1 cellular context compared by ENCODE assay signal in genomic region chr20:508364-508787, GRCh38.
TF ChIP-seq lines count a peak whose summit lies in the region.
"Not testable (repeated sequence)": the region's sequence is repeated elsewhere in the genome, so short reads cannot be mapped to it uniquely, and the experiment has no call there.

No MANE protein-coding gene starts in this region.

TF ChIP-seq in HepG2, 621 proteins besides CTCF, POLR2A, EP300 and RAD21 (continued from another document):
- TF ChIP-seq MEIS1 (CRISPR knock-in tag; IDR thresholded peaks at IDR 0.05; ENCODE audit: borderline replicate concordance) (0 out of 2 replicates have a peak, but pooled peaks have one; percentile 53), HOMEZ (CRISPR knock-in tag; IDR thresholded peaks at IDR 0.05; ENCODE audit: low read depth) (peak; percentile 83; the same call in 1 of the 2 replicates), ERF (CRISPR knock-in tag; IDR thresholded peaks at IDR 0.05) (peak; percentile 47; the same call in 1 of the 2 replicates), RARA (CRISPR knock-in tag; IDR thresholded peaks at IDR 0.05) (peak; percentile 43), HNF4A (CRISPR knock-in tag; IDR thresholded peaks at IDR 0.05) (peak; percentile 46; the same call in 1 of the 2 replicates), ZNF614 (CRISPR knock-in tag; IDR thresholded peaks at IDR 0.05; ENCODE audit: borderline replicate concordance) (0 out of 2 replicates have a peak, but pooled peaks have one; percentile 63), SOX5 (CRISPR knock-in tag; IDR thresholded peaks at IDR 0.05; ENCODE audit: borderline replicate concordance) (peak; percentile 75; the same call in 1 of the 2 replicates), FOSL2 (CRISPR knock-in tag; IDR thresholded peaks at IDR 0.05) (peak; percentile 73), SAP130 (CRISPR knock-in tag; IDR thresholded peaks at IDR 0.05; ENCODE audit: low read depth) (peak; percentile 70; the same call in 1 of the 2 replicates), SOX13 (CRISPR knock-in tag; conservative IDR thresholded peaks at IDR 0.05 in 1 of 2, IDR thresholded peaks at IDR 0.05 in 1 of 2) (peak in 1 of 2 experiments; percentile 57; a peak in 2 of 4 replicates), FOXJ3 (CRISPR knock-in tag; IDR thresholded peaks at IDR 0.05; ENCODE audit: borderline replicate concordance) (peak; percentile 33; the same call in 1 of the 2 replicates), HDAC2 (CRISPR knock-in tag; IDR thresholded peaks at IDR 0.05) (0 out of 2 replicates have a peak, but pooled peaks have one; percentile 45), HOXA5 (CRISPR knock-in tag; IDR thresholded peaks at IDR 0.05) (0 out of 2 replicates have a peak, but pooled peaks have one; percentile 36), ZFP82 (CRISPR knock-in tag; IDR thresholded peaks at IDR 0.05; ENCODE audit: borderline replicate concordance) (peak; percentile 65; the same call in 1 of the 2 replicates), FOXA1 (CRISPR knock-in tag; IDR thresholded peaks at IDR 0.05) (0 out of 2 replicates have a peak, but pooled peaks have one; percentile 23), GATAD2A (CRISPR knock-in tag; IDR thresholded peaks at IDR 0.05) (peak; percentile 65; the same call in 1 of the 2 replicates), SALL1 (CRISPR knock-in tag; IDR thresholded peaks at IDR 0.05) (peak; percentile 91), FOXP4 (CRISPR knock-in tag; IDR thresholded peaks at IDR 0.05) (peak; percentile 55), ZNF816 (CRISPR knock-in tag; IDR thresholded peaks at IDR 0.05; ENCODE audit: borderline replicate concordance) (0 out of 2 replicates have a peak, but pooled peaks have one; percentile 47), SOX6 (CRISPR knock-in tag; IDR thresholded peaks at IDR 0.05) (peak; percentile 79), RBM22 (optimal IDR thresholded peaks at IDR 0.05; ENCODE audit: low read length) (peak; percentile 15), ZGPAT (CRISPR knock-in tag; IDR thresholded peaks at IDR 0.05) (0 out of 2 replicates have a peak, but pooled peaks have one; percentile 32), MAX (IDR thresholded peaks at IDR 0.05) (peak; percentile 29; the same call in 1 of the 2 replicates), ATF1 (CRISPR knock-in tag; IDR thresholded peaks at IDR 0.05) (0 out of 2 replicates have a peak, but pooled peaks have one; percentile 17), ZNF292 (CRISPR knock-in tag; IDR thresholded peaks at IDR 0.05; ENCODE audit: borderline replicate concordance, low read depth) (peak; percentile 61), ZMYM3 (CRISPR knock-in tag; IDR thresholded peaks at IDR 0.05) (peak; percentile 30; the same call in 1 of the 2 replicates), ZNF460 (CRISPR knock-in tag; IDR thresholded peaks at IDR 0.05; ENCODE audit: borderline replicate concordance) (0 out of 2 replicates have a peak, but pooled peaks have one; percentile 17), KLF16 (CRISPR knock-in tag; IDR thresholded peaks at IDR 0.05) (0 out of 4 replicates have a peak, but pooled peaks of 1 of the 2 experiments have one; percentile 22), ATF4 (CRISPR knock-in tag; IDR thresholded peaks at IDR 0.05) (peak in 1 of 2 experiments; percentile 36; a peak in 1 of 4 replicates), FOXP1 (CRISPR knock-in tag; IDR thresholded peaks at IDR 0.05) (peak; percentile 69; the same call in 1 of the 2 replicates), NFIC (IDR thresholded peaks at IDR 0.05; ENCODE audit: low read length) (peak; percentile 63; the same call in 1 of the 2 replicates), SNAPC2 (CRISPR knock-in tag; IDR thresholded peaks at IDR 0.05) (0 out of 2 replicates have a peak, but pooled peaks have one; percentile 22)
- TF ChIP-seq, protein P1, sequence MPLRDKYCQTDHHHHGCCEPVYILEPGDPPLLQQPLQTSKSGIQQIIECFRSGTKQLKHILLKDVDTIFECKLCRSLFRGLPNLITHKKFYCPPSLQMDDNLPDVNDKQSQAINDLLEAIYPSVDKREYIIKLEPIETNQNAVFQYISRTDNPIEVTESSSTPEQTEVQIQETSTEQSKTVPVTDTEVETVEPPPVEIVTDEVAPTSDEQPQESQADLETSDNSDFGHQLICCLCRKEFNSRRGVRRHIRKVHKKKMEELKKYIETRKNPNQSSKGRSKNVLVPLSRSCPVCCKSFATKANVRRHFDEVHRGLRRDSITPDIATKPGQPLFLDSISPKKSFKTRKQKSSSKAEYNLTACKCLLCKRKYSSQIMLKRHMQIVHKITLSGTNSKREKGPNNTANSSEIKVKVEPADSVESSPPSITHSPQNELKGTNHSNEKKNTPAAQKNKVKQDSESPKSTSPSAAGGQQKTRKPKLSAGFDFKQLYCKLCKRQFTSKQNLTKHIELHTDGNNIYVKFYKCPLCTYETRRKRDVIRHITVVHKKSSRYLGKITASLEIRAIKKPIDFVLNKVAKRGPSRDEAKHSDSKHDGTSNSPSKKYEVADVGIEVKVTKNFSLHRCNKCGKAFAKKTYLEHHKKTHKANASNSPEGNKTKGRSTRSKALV (CRISPR knock-in tag; IDR thresholded peaks at IDR 0.05), result 0 out of 2 replicates have a peak, but pooled peaks have one; percentile 28
- TF ChIP-seq SOX13, FOXA1, SOX6, FOXP1 (IDR thresholded peaks at IDR 0.05): not testable (repeated sequence)
- TF ChIP-seq, protein P2, sequence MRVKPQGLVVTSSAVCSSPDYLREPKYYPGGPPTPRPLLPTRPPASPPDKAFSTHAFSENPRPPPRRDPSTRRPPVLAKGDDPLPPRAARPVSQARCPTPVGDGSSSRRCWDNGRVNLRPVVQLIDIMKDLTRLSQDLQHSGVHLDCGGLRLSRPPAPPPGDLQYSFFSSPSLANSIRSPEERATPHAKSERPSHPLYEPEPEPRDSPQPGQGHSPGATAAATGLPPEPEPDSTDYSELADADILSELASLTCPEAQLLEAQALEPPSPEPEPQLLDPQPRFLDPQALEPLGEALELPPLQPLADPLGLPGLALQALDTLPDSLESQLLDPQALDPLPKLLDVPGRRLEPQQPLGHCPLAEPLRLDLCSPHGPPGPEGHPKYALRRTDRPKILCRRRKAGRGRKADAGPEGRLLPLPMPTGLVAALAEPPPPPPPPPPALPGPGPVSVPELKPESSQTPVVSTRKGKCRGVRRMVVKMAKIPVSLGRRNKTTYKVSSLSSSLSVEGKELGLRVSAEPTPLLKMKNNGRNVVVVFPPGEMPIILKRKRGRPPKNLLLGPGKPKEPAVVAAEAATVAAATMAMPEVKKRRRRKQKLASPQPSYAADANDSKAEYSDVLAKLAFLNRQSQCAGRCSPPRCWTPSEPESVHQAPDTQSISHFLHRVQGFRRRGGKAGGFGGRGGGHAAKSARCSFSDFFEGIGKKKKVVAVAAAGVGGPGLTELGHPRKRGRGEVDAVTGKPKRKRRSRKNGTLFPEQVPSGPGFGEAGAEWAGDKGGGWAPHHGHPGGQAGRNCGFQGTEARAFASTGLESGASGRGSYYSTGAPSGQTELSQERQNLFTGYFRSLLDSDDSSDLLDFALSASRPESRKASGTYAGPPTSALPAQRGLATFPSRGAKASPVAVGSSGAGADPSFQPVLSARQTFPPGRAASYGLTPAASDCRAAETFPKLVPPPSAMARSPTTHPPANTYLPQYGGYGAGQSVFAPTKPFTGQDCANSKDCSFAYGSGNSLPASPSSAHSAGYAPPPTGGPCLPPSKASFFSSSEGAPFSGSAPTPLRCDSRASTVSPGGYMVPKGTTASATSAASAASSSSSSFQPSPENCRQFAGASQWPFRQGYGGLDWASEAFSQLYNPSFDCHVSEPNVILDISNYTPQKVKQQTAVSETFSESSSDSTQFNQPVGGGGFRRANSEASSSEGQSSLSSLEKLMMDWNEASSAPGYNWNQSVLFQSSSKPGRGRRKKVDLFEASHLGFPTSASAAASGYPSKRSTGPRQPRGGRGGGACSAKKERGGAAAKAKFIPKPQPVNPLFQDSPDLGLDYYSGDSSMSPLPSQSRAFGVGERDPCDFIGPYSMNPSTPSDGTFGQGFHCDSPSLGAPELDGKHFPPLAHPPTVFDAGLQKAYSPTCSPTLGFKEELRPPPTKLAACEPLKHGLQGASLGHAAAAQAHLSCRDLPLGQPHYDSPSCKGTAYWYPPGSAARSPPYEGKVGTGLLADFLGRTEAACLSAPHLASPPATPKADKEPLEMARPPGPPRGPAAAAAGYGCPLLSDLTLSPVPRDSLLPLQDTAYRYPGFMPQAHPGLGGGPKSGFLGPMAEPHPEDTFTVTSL (CRISPR knock-in tag; IDR thresholded peaks at IDR 0.05; ENCODE audit: borderline replicate concordance), result peak; percentile 72; the same call in 1 of the 2 replicates
- TF ChIP-seq, protein P3, sequence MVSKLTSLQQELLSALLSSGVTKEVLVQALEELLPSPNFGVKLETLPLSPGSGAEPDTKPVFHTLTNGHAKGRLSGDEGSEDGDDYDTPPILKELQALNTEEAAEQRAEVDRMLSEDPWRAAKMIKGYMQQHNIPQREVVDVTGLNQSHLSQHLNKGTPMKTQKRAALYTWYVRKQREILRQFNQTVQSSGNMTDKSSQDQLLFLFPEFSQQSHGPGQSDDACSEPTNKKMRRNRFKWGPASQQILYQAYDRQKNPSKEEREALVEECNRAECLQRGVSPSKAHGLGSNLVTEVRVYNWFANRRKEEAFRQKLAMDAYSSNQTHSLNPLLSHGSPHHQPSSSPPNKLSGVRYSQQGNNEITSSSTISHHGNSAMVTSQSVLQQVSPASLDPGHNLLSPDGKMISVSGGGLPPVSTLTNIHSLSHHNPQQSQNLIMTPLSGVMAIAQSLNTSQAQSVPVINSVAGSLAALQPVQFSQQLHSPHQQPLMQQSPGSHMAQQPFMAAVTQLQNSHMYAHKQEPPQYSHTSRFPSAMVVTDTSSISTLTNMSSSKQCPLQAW (CRISPR knock-in tag; IDR thresholded peaks at IDR 0.05), result 0 out of 2 replicates have a peak, but pooled peaks have one; percentile 41
